9 cellular contexts compared by ENCODE assay signal in genomic region chr3:5198986-5199731, GRCh38. TPM values are rescaled to one million over a fixed set of nuclear protein-coding genes. Genes with fewer than 3 reads are reported as not detected.
A peak's percentile ranks its signal among the peaks of the same experiment; 100 is the strongest.
DNase-seq lines count a peak whose midpoint lies in the region; ATAC-seq and TF ChIP-seq lines count a peak whose summit lies in the region.
"Had no signal": no experiment of that assay in that cellular context is flagged by ENCODE, and none has a peak within 500 bp of the region (broad histone marks: within the 10 kb centered on the region; RNA-seq: fewer than 3 reads in every experiment).

No MANE protein-coding gene starts in this region.

- H3K27me3 Mint-ChIP-seq in T-cell, result no peaks in the 10 kb centered on the region

- H3K4me3 Mint-ChIP-seq in T-cell, result peak overlapping the region; percentile 22 to 34 (median 28)

- H3K4me3 ChIP-seq in sigmoid colon, result no peak overlapping the region

- peaks cover 0 to 18% (median 13%) of the 10 kb centered on the region in 4 donors for H3K4me1 ChIP-seq in sigmoid colon

- CTCF ChIA-PET in T-cell (lab: Charles Lee), result interaction anchor here in 1 of 2 donors (3.1 kb wide), 1 partner anchor 11 kb away, joined by 23 read pairs; the partner anchor contains the start of gene EDEM1

- intact Hi-C loops in sciatic nerve (cut with DNase I), result no loop called here
- intact Hi-C loops in sigmoid colon (cut with DNase I), result loop anchor here (10.0 kb wide), 1 partner anchor 904 kb away; no protein-coding TSS in a partner anchor

- DNase-seq in T-cell (peak in 1 of 34 experiments; percentile 14), sciatic nerve (ENCODE audit: low spot score) (no peak), GM03348 (ENCODE audit: low spot score) (no peak), sigmoid colon (no peak), NCI-H82 (lab: John Stamatoyannopoulos, UW) (no peak)
- DNase-seq: activated CD4-positive, alpha-beta T cell treated with anti-CD3 and anti-CD28 coated beads for 48 hours; glutamatergic neuron had no signal

- H3K36me3 ChIP-seq in sigmoid colon, result peaks cover 0 to 47% (median 21%) of the 10 kb centered on the region in 4 donors

- H3K9me3 Mint-ChIP-seq in T-cell, result peaks cover 0 to 7% (median 0%) of the 10 kb centered on the region in 3 donors

- H3K27ac Mint-ChIP-seq in T-cell, result peak overlapping the region; percentile 95 to 98

- no peaks in the 10 kb centered on the region for H3K27me3 ChIP-seq in sigmoid colon

- H3K9me3 ChIP-seq in sigmoid colon, result no peaks in the 10 kb centered on the region

- no peak for TF ChIP-seq EP300 in sigmoid colon (IDR thresholded peaks at IDR 0.05)

- WGBS in sigmoid colon, 2 donors, result 58 to 74% methylated on average over 5 of the region's 5 CpGs

- TF ChIP-seq CTCF in sigmoid colon (IDR thresholded peaks at IDR 0.05), result no peak

- H3K36me3 Mint-ChIP-seq in T-cell, result peaks cover 60% of the 10 kb centered on the region

- TF ChIP-seq POLR2A in sigmoid colon (IDR thresholded peaks at IDR 0.05), result no peak

- no peak overlapping the region for H3K27ac ChIP-seq in sigmoid colon

- peaks cover 67 to 74% (median 70%) of the 10 kb centered on the region in 3 donors for H3K4me1 Mint-ChIP-seq in T-cell

- peak; percentile 31 for ATAC-seq in GM19372 (IDR thresholded peaks at IDR 0.05; ENCODE audit: low read depth, unreplicated experiment)
- ATAC-seq in HG03064 (IDR thresholded peaks at IDR 0.05; ENCODE audit: low read depth, unreplicated experiment), result peak; percentile 22
- ATAC-seq in T-cell (replicated peaks in 1 of 4), result no peak
- ATAC-seq in sciatic nerve, result peak; percentile 18

- POLR2A ChIA-PET in T-cell (lab: Charles Lee), result interaction anchor here (0.6 to 1.0 kb wide), 2 partner anchors 18 to 75 kb away, joined by 3 read pairs; no protein-coding TSS in a partner anchor

RNA-seq across cellular contexts. Expression of gene EDEM1, which starts 11.7 kb away (rescaled TPM):
- 100 to 1,000 TPM in 4 of 5 donors, 10 to 100 TPM in 1; 92.6 to 138 (median 113) TPM for total RNA-seq in T-cell
- 29.6 TPM for total RNA-seq in sciatic nerve
- 10 to 100 TPM; 14.3 to 23.8 (median 20.5) TPM for total RNA-seq in sigmoid colon
- polyA plus RNA-seq in sigmoid colon, result 10 to 100 TPM in 1 of 3 donors, 1 to 10 TPM in 2; 3.6 to 22.2 (median 5.1) TPM

Comparison
In these comparisons a context has a peak if more than half of its experiments do, and no peak if none do; other contexts are left out.
1. ATAC-seq: peak in GM19372 (single experiment), HG03064 (single experiment) and sciatic nerve (single experiment); none in T-cell (0 of 4).